ENCODE assay signal across 7 cellular contexts in genomic region chr9:83885559-83886240, GRCh38. TPM values are rescaled to one million over a fixed set of nuclear protein-coding genes. Genes with fewer than 3 reads are reported as not detected.
DNase-seq lines count a peak whose midpoint lies in the region; ATAC-seq, FAIRE-seq and TF ChIP-seq lines count a peak whose summit lies in the region.
"Not testable (repeated sequence)": the region's sequence is repeated elsewhere in the genome, so short reads cannot be mapped to it uniquely, and the experiment has no call there.

No MANE protein-coding gene starts in this region.

- not testable (repeated sequence) for TF ChIP-seq EP300 in Ishikawa (IDR thresholded peaks at IDR 0.05; ENCODE audit: borderline replicate concordance); K562 (IDR thresholded peaks at IDR 0.05; ENCODE audit: low read length)

- not testable (repeated sequence) for H3K4me3 ChIP-seq in K562

- peak; percentile 43; the same call in 1 of the 3 replicates for ATAC-seq in K562

- in situ Hi-C loops in K562 (cut with MboI): not testable (repeated sequence)

- not testable (repeated sequence) for BruUV-seq in K562 (replicated peaks; lab: Mats Ljungman, UMichigan)

- H3K27ac ChIP-seq in RWPE1: peak overlapping the region; percentile 83
- not testable (repeated sequence) for H3K27ac ChIP-seq in K562 (ENCODE audit: extremely low read depth, low read depth, low read length)

- H3K4me1 ChIP-seq in K562 (replicated peaks in 1 of 2; ENCODE audit: control insufficient read depth in 2 of 2, insufficient read depth in 2 of 2, low read length in 2 of 2): not testable (repeated sequence)

- H3K27me3 ChIP-seq in K562 (ENCODE audit: control insufficient read depth in 2 of 2, insufficient read depth in 2 of 2, low read length in 2 of 2): not testable (repeated sequence)

- CTCF ChIA-PET in RWPE1 (lab: Yijun Ruan, JAX): interaction anchor here (0.6 kb wide), 1 partner anchor 281 kb away, joined by 4 read pairs; no protein-coding TSS in a partner anchor
- CTCF ChIA-PET in K562 (lab: Yijun Ruan, JAX; ENCODE audit: low intra/inter-chr PET ratio): not testable (repeated sequence)

- TF ChIP-seq POLR2A in K562 (conservative IDR thresholded peaks at IDR 0.05): not testable (repeated sequence)

- not testable (repeated sequence) for H3K4me2 ChIP-seq in K562 (ENCODE audit: insufficient read depth, low read length)

- not testable (repeated sequence) for H3K36me3 ChIP-seq in K562 (ENCODE audit: control insufficient read depth, insufficient read depth, low read length)

- 14% methylated on average over 3 of the region's 3 CpGs for WGBS in K562 (ENCODE audit: insufficient coverage, low coverage, missing lambda C conversion rate)

- POLR2A ChIA-PET in RWPE1 (lab: Yijun Ruan, JAX; ENCODE audit: low non-redundant PET): interaction anchor here (0.6 kb wide), 2 partner anchors 18 to 1956 kb away, joined by 5 to 12 read pairs; no protein-coding TSS in a partner anchor
- POLR2A ChIA-PET in K562 (lab: Yijun Ruan, JAX): interaction anchor here (0.6 kb wide), 1 partner anchor 19 kb away, joined by 4 read pairs; no protein-coding TSS in a partner anchor

- not testable (repeated sequence) for H3K9ac ChIP-seq in K562 (ENCODE audit: insufficient read depth in 1 of 2, low read depth in 2 of 2, low read length in 2 of 2)

- H3K9me1 ChIP-seq in K562 (ENCODE audit: control insufficient read depth, insufficient read depth, low read length): not testable (repeated sequence)

- intact Hi-C loops in K562 (cut with micrococcal nuclease); posterior vena cava (cut with DNase I): not testable (repeated sequence)

- not testable (repeated sequence) for FAIRE-seq in K562 (lab: Jason Lieb, UNC)

- H2AFZ ChIP-seq in K562 (ENCODE audit: low read depth, low read length): not testable (repeated sequence)

- not testable (repeated sequence) for H4K20me1 ChIP-seq in K562 (replicated peaks; ENCODE audit: control insufficient read depth, insufficient read depth, low read length)

- not testable (repeated sequence) for TF ChIP-seq RAD21 in Ishikawa (IDR thresholded peaks at IDR 0.05; ENCODE audit: low read depth); K562 (CRISPR knock-in tag; conservative IDR thresholded peaks at IDR 0.05 in 1 of 2, IDR thresholded peaks at IDR 0.05 in 1 of 2)

- DNase-seq in EH (ENCODE audit: low read depth) (peak; percentile 96), fibroblast of gingiva (ENCODE audit: low read depth) (peak; percentile 89), kidney tubule cell (ENCODE audit: low spot score) (peak; percentile 91), posterior vena cava (ENCODE audit: low spot score) (peak; percentile 87)
- not testable (repeated sequence) for DNase-seq in RWPE1 (ENCODE audit: low spot score); K562 (ENCODE audit: extremely low read depth in 1 of 4, low spot score in 3 of 4)

- not testable (repeated sequence) for H3K79me2 ChIP-seq in K562 (ENCODE audit: control insufficient read depth, insufficient read depth, low read length)

- H3K9me3 ChIP-seq in K562 (replicated peaks; ENCODE audit: control insufficient read depth, insufficient read depth, low read depth, low read length): not testable (repeated sequence)

- TF ChIP-seq CTCF in RWPE1 (conservative IDR thresholded peaks at IDR 0.05; ENCODE audit: low read depth); K562 (IDR thresholded peaks at IDR 0.05 in 2 of 3, conservative IDR thresholded peaks at IDR 0.05 in 1 of 3; ENCODE audit: insufficient read depth in 2 of 3, low read depth in 1 of 3, low read length in 3 of 3): not testable (repeated sequence)

TF ChIP-seq in Ishikawa, 13 proteins besides CTCF, POLR2A, EP300 and RAD21:
- TF ChIP-seq CEBPB (IDR thresholded peaks at IDR 0.05): peak; percentile 61
- TF ChIP-seq TEAD4 (IDR thresholded peaks at IDR 0.05): peak; percentile 50; the same call in 1 of the 2 replicates

TF ChIP-seq in K562, 482 proteins besides CTCF, POLR2A, EP300 and RAD21:
- not testable (repeated sequence) for TF ChIP-seq CEBPG (CRISPR knock-in tag; IDR thresholded peaks at IDR 0.05); JUND (tag; IDR thresholded peaks at IDR 0.05; ENCODE audit: borderline replicate concordance, low read depth, low read length); JUN (CRISPR knock-in tag; IDR thresholded peaks at IDR 0.05; ENCODE audit: borderline replicate concordance)
- TF ChIP-seq CEBPG (tag; conservative IDR thresholded peaks at IDR 0.05 in 1 of 2, IDR thresholded peaks at IDR 0.05 in 1 of 2) (0 out of 4 replicates have a peak, but pooled peaks of 1 of the 2 experiments have one; percentile 32), JUND (IDR thresholded peaks at IDR 0.05; ENCODE audit: borderline replicate concordance, low read depth, low read length) (0 out of 2 replicates have a peak, but pooled peaks have one; percentile 27), JUN (IDR thresholded peaks at IDR 0.05; ENCODE audit: borderline replicate concordance, low read depth, low read length) (0 out of 2 replicates have a peak, but pooled peaks have one; percentile 12), FOSL1 (tag; conservative IDR thresholded peaks at IDR 0.05) (peak; percentile 72)
- TF ChIP-seq, protein P1, sequence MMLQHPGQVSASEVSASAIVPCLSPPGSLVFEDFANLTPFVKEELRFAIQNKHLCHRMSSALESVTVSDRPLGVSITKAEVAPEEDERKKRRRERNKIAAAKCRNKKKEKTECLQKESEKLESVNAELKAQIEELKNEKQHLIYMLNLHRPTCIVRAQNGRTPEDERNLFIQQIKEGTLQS (IDR thresholded peaks at IDR 0.05): peak; percentile 67
- TF ChIP-seq, protein P1 (CRISPR knock-in tag; conservative IDR thresholded peaks at IDR 0.05): not testable (repeated sequence)

RNA-seq across cellular contexts. Expression of gene KIF27, which starts 35.5 kb away (rescaled TPM):
- total RNA-seq in K562 (2011; cell fraction: chromatin; rRNA removed; ENCODE audit: low replicate concordance): 1.5 and 5.2 TPM in 2 replicates
- total RNA-seq in K562 (2011; cell fraction: nucleolus; rRNA removed): 0.67 and 0.79 TPM in 2 replicates
- total RNA-seq in K562 (2011; cell fraction: nucleoplasm; rRNA removed): 1.7 and 3.6 TPM in 2 replicates
- total RNA-seq in K562 (2014; rRNA removed) (0.54 and 0.90 TPM in 2 replicates), K562 (2014; rRNA removed; fragmentation: Illumina TruSeq; extraction: Trizol) (1.9 and 2.4 TPM in 2 replicates), K562 (2015; rRNA removed; fragmentation: Illumina TruSeq; extraction: Trizol) (2.0 and 2.1 TPM in 2 replicates), K562 (2021) (0.85 and 0.98 TPM in 2 replicates), posterior vena cava (1 to 10 TPM; 5.0 to 6.1 TPM)
- polyA plus RNA-seq in K562 (2011; rRNA removed) (1.2 and 1.6 TPM in 2 replicates), K562 (2014; fragmentation: Illumina TruSeq; extraction: Trizol) (0.53 and 1.1 TPM in 2 replicates), K562 (2014; fragmentation: Nextera tagmentation; extraction: Ambion mirVana) (under 1 TPM; 0.32 to 0.50 TPM), K562 (2014; rRNA removed) (0.31 and 0.85 TPM in 2 replicates)
- 0.07 and 0.34 TPM in 2 replicates for polyA plus RNA-seq in K562 (2011; cell fraction: cytosol; rRNA removed)
- polyA plus RNA-seq in K562 (2011; cell fraction: nucleus; rRNA removed): 1.3 TPM in 2 replicates
- polyA plus RNA-seq in K562 (2012): 0.66 and 1.1 TPM in 2 replicates
- polyA minus RNA-seq in K562 (2011; rRNA and poly(A)+ RNA removed): 3.6 and 5.1 TPM in 2 replicates
- polyA minus RNA-seq in K562 (2011; cell fraction: cytosol; rRNA and poly(A)+ RNA removed): 0.46 and 1.2 TPM in 2 replicates
- polyA minus RNA-seq in K562 (2011; cell fraction: nucleus; rRNA and poly(A)+ RNA removed): 2.3 and 3.8 TPM in 2 replicates
